In the genomic region with DNA sequence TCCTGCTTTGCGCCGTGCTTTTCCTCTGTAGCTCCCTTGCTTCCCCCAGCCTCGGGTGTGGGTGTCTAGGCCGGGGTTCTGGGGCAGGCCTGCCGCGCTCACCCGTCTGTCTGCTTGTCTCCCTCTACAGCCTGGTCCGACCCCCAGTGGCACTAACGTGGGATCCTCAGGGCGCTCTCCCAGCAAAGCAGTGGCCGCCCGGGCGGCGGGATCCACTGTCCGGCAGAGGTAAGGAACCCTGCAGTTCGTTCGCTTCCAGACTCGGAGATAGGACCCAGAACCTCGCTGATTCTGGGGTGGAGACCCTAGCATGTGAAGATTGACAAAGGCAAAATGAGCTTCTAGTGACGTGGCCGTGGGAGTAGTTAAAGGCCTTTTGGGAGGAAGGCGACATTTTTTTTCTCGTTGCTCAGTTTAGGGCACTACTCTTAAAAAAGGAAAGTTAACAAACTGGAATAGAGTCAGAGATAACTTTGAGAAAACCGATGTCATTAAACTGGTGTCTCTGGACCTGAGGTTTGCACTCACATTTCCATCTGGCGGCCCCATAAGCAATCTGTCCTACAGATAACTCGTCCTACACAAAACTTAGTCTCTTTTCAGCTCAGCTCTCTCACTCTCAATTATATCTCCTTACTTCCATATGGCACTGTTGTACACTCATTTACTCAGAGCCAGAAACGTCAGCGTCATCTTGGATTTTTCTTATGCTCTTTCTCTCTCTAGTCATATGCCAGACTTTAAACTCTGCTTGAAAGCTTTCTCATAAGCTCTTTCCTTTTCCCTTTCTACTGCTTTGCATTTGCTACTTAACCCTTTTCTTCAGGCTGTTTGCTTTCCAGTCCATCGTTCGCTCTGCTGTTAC, we compare ENCODE assay signal across 8 cellular contexts. TPM values are rescaled to one million over a fixed set of nuclear protein-coding genes. Genes with fewer than 3 reads are reported as not detected.
DNase-seq lines count a peak whose midpoint lies in the region; ATAC-seq and TF ChIP-seq lines count a peak whose summit lies in the region.

No MANE protein-coding gene starts in this region.

- no peak for TF ChIP-seq POLR2A in sigmoid colon (IDR thresholded peaks at IDR 0.05)

- intact Hi-C loops in sigmoid colon (cut with DNase I), result loop anchor here (2.0 to 5.0 kb wide), 5 partner anchors 36 to 685 kb away; partner anchors contain the start of genes GALNT12, NR4A3 and STX17

- DNase-seq in NCI-H146 (lab: John Stamatoyannopoulos, UW) (peak; percentile 59), NCI-H146 treated with DMSO at 0.1 percent for 48 hours (lab: John Stamatoyannopoulos, UW; ENCODE audit: unreplicated experiment) (no peak), WERI-Rb-1 (no peak), cardiac muscle cell (ENCODE audit: low read depth in 1 of 2, low spot score in 1 of 2) (peak in 1 of 2 donors; percentile 22), sigmoid colon (no peak), iPS-NIHi11 (ENCODE audit: low spot score) (no peak)
- no peak for DNase-seq in activated CD4-positive, alpha-beta T cell treated with anti-CD3 and anti-CD28 coated beads, Interleukin-2, amount 50 U/mL, for 1 hour

- H3K27me3 ChIP-seq in WERI-Rb-1 (ENCODE audit: insufficient read depth, low read depth, severe bottlenecking), result no peaks in the 10 kb centered on the region
- H3K27me3 ChIP-seq in cardiac muscle cell, result no peaks in the 10 kb centered on the region
- H3K27me3 ChIP-seq in sigmoid colon, result no peaks in the 10 kb centered on the region

- 6 to 8% methylated on average over 30 of the region's 30 CpGs for WGBS in sigmoid colon, 2 donors

- peak; percentile 11 for ATAC-seq in HG02870 (IDR thresholded peaks at IDR 0.05; ENCODE audit: unreplicated experiment)

- no peak for TF ChIP-seq EP300 in sigmoid colon (IDR thresholded peaks at IDR 0.05)

- peaks cover 69% of the 10 kb centered on the region for H3K36me3 ChIP-seq in WERI-Rb-1
- H3K36me3 ChIP-seq in cardiac muscle cell, result peaks cover 22% of the 10 kb centered on the region
- H3K36me3 ChIP-seq in sigmoid colon, result peaks cover 0 to 24% (median 5%) of the 10 kb centered on the region in 4 donors

- no peaks in the 10 kb centered on the region for H3K9me3 ChIP-seq in WERI-Rb-1 (ENCODE audit: severe bottlenecking)
- no peaks in the 10 kb centered on the region for H3K9me3 ChIP-seq in cardiac muscle cell (ENCODE audit: low read depth)
- H3K9me3 ChIP-seq in sigmoid colon, result no peaks in the 10 kb centered on the region

- TF ChIP-seq CTCF in WERI-Rb-1 (IDR thresholded peaks at IDR 0.05; ENCODE audit: low read depth, low read length) (0 out of 2 replicates have a peak, but pooled peaks have one; percentile 29), cardiac muscle cell (IDR thresholded peaks at IDR 0.05; ENCODE audit: low read depth, low read length) (peak; percentile 12), sigmoid colon (IDR thresholded peaks at IDR 0.05) (no peak)

- H3K4me3 ChIP-seq in WERI-Rb-1 (ENCODE audit: low read depth, low read length) (peak overlapping the region; percentile 95), cardiac muscle cell (peak overlapping the region; percentile 88), sigmoid colon (peak overlapping the region; percentile 84 to 100 (median 90))

- H3K4me1 ChIP-seq in cardiac muscle cell (ENCODE audit: low read depth), result peaks cover 29% of the 10 kb centered on the region
- H3K4me1 ChIP-seq in sigmoid colon, result peaks cover 0 to 69% (median 49%) of the 10 kb centered on the region in 4 donors

- H3K27ac ChIP-seq in WERI-Rb-1, result peak overlapping the region; percentile 99
- peak overlapping the region; percentile 99 for H3K27ac ChIP-seq in cardiac muscle cell
- H3K27ac ChIP-seq in sigmoid colon, result peak overlapping the region; percentile 91 to 96 (median 94)

RNA-seq across cellular contexts. Expression of gene SEC61B, which starts 0.6 kb away (rescaled TPM):
- total RNA-seq in cardiac muscle cell (57.8 and 134 TPM in 2 replicates), sigmoid colon (10 to 100 TPM; 37.1 to 70.3 (median 49.9) TPM)
- polyA plus RNA-seq in cardiac muscle cell (176 and 213 TPM in 2 replicates), sigmoid colon (100 to 1,000 TPM; 286 to 343 (median 301) TPM)

RNA-seq across cellular contexts. Expression of gene ALG2, which starts 0.9 kb away (rescaled TPM):
- total RNA-seq in cardiac muscle cell (38.3 and 46.3 TPM in 2 replicates), sigmoid colon (10 to 100 TPM; 15.1 to 25.0 (median 18.8) TPM)
- polyA plus RNA-seq in cardiac muscle cell (44.4 and 46.9 TPM in 2 replicates), sigmoid colon (10 to 100 TPM in 1 of 3 donors, 1 to 10 TPM in 2; 8.4 to 24.2 (median 9.7) TPM)

Comparison
In these comparisons a context has a peak if more than half of its experiments do, and no peak if none do; other contexts are left out.
1. CTCF ChIP-seq: peak in WERI-Rb-1 (single experiment) and cardiac muscle cell (single experiment); none in sigmoid colon (0 of 4).
2. Peak in every context shown above with its lines, with median percentiles within 50 percentile points of each other: H3K27ac ChIP-seq and H3K4me3 ChIP-seq.